25 cellular contexts compared by ENCODE assay signal in genomic region chr18:5967007-5967406, GRCh38.
A peak's percentile ranks its signal among the peaks of the same experiment; 100 is the strongest.
DNase-seq lines count a peak whose midpoint lies in the region; ATAC-seq and TF ChIP-seq lines count a peak whose summit lies in the region.
"Had no signal": no experiment of that assay in that cellular context is flagged by ENCODE, and none has a peak within 500 bp of the region (broad histone marks: within the 10 kb centered on the region; RNA-seq: fewer than 3 reads in every experiment).

No MANE protein-coding gene starts in this region.

- TF ChIP-seq POLR2A in IMR-90 (IDR thresholded peaks at IDR 0.05; ENCODE audit: low read depth, low read length): no peak

- H3K18ac ChIP-seq in IMR-90 (ENCODE audit: low read depth, low read length): no peak overlapping the region

- no peaks in the 10 kb centered on the region for H3K9me1 ChIP-seq in IMR-90 (ENCODE audit: insufficient read depth, low read length)

- H2BK5ac ChIP-seq in IMR-90 (ENCODE audit: low read depth, low read length, poor library complexity, severe bottlenecking): no peak overlapping the region

- no peak overlapping the region for H3K4me2 ChIP-seq in IMR-90 (ENCODE audit: low read depth, low read length)
- H3K4me2 ChIP-seq: A549; BLaER1 treated with 17β-estradiol and CSF1 and Interleukin-3, amounts not matched to agents 10 nM and 100 nM had no signal

- H3K36me3 ChIP-seq in IMR-90 (ENCODE audit: control insufficient read depth, insufficient read depth, low read length): no peaks in the 10 kb centered on the region
- H3K36me3 ChIP-seq: BLaER1 treated with 17β-estradiol and CSF1 and Interleukin-3, amounts not matched to agents 10 nM and 100 nM had no signal

- no peaks in the 10 kb centered on the region for H3K79me1 ChIP-seq in IMR-90 (ENCODE audit: low read depth in 1 of 2, low read length in 2 of 2)

- no peaks in the 10 kb centered on the region for H4K20me1 ChIP-seq in IMR-90 (ENCODE audit: insufficient read depth, low read length)
- H4K20me1 ChIP-seq: BLaER1 treated with 17β-estradiol and CSF1 and Interleukin-3, amounts not matched to agents 10 nM and 100 nM had no signal

- H4K5ac ChIP-seq in IMR-90 (ENCODE audit: low read depth, low read length): no peak overlapping the region

- no peak overlapping the region for H2BK15ac ChIP-seq in IMR-90 (ENCODE audit: low read depth, low read length)

- no peak overlapping the region for H3K9ac ChIP-seq in IMR-90 (ENCODE audit: low read depth, low read length)
- H3K9ac ChIP-seq: BLaER1 treated with 17β-estradiol and CSF1 and Interleukin-3, amounts not matched to agents 10 nM and 100 nM had no signal

- WGBS in IMR-90 (ENCODE audit: extremely low coverage in 2 of 2, insufficient read length in 1 of 2), 2 experiments: 97% methylated on average over 6 of the region's 8 CpGs; no CpG with 5 or more reads in 1 of the 2 experiments

- H3K4me3 Mint-ChIP-seq in osteocyte (ENCODE audit: unreplicated experiment): no peak overlapping the region
- H3K4me3 Mint-ChIP-seq in activated CD4-positive, alpha-beta memory T cell treated with anti-CD3 and anti-CD28 coated beads, Interleukin-2, amount 10 ng/mL, durations not matched to agents 7 days and 5 days: no peak overlapping the region
- H3K4me3 Mint-ChIP-seq: B cell; CD4-positive, alpha-beta T cell; CD8-positive, alpha-beta T cell had no signal

- intact Hi-C loops in IMR-90 (cut with micrococcal nuclease) (no loop called here), left colon (cut with DNase I, micrococcal nuclease) (no loop called here), Right ventricle myocardium superior (cut with DNase I) (no loop called here)

- H3K36me3 Mint-ChIP-seq in osteocyte (ENCODE audit: unreplicated experiment): no peaks in the 10 kb centered on the region
- no peaks in the 10 kb centered on the region for H3K36me3 Mint-ChIP-seq in activated CD4-positive, alpha-beta memory T cell treated with anti-CD3 and anti-CD28 coated beads, Interleukin-2, amount 10 ng/mL, durations not matched to agents 7 days and 5 days (ENCODE audit: low read depth)
- H3K36me3 Mint-ChIP-seq: CD8-positive, alpha-beta T cell had no signal

- CTCF ChIA-PET in IMR-90 (lab: Yijun Ruan, JAX): no interaction called here
- CTCF ChIA-PET in activated CD4-positive, alpha-beta memory T cell treated with anti-CD3 and anti-CD28 coated beads, Interleukin-2, amount 10 ng/mL, durations not matched to agents 7 days and 5 days (lab: Charles Lee): no interaction called here

- H4K91ac ChIP-seq in IMR-90 (ENCODE audit: insufficient read depth, low read depth, low read length): no peak overlapping the region

- dilution Hi-C loops in IMR-90 (cut with HindIII; ENCODE audit: low sequenced_read_pairs, unreplicated experiment): no loop called here

- no peak overlapping the region for H4K8ac ChIP-seq in IMR-90 (ENCODE audit: low read depth in 2 of 2, low read length in 2 of 2)

- H2AK9ac ChIP-seq in IMR-90 (replicated peaks; ENCODE audit: low read depth, low read length, poor library complexity): no peak overlapping the region

- no peak overlapping the region for H3K27ac ChIP-seq in IMR-90 (ENCODE audit: insufficient read depth, low read length)
- H3K27ac ChIP-seq: 22Rv1; A549; BLaER1 treated with 17β-estradiol and CSF1 and Interleukin-3, amounts not matched to agents 10 nM and 100 nM; C4-2B had no signal

- no peak for TF ChIP-seq CTCF in IMR-90 (conservative IDR thresholded peaks at IDR 0.05; ENCODE audit: low read depth, low read length)
- no peak for TF ChIP-seq CTCF in osteocyte (IDR thresholded peaks at IDR 0.05)

- no peak overlapping the region for H3K56ac ChIP-seq in IMR-90 (ENCODE audit: extremely low read depth, insufficient read depth, low read length)

- in situ Hi-C loops in IMR-90 (cut with MboI; ENCODE audit: low sequenced_read_pairs): no loop called here

- no peak for DNase-seq in IMR-90
- DNase-seq in left colon: no peak
- peak; percentile 72 for DNase-seq in osteocyte (ENCODE audit: extremely low spot score, unreplicated experiment)
- no peak for DNase-seq in NOMO-1 (lab: John Stamatoyannopoulos, UW; ENCODE audit: unreplicated experiment in 2 of 2)
- no peak for DNase-seq in DMS114 treated with DMSO at 0.1 percent for 48 hours (lab: John Stamatoyannopoulos, UW; ENCODE audit: unreplicated experiment)
- no peak for DNase-seq in Right ventricle myocardium superior
- no peak for DNase-seq in activated CD4-positive, alpha-beta memory T cell treated with anti-CD3 and anti-CD28 coated beads, Interleukin-2, amount 10 ng/mL, durations not matched to agents 7 days and 5 days
- DNase-seq: AML-193; Caco-2; Calu3; CD4-positive, alpha-beta T cell; CD8-positive, alpha-beta T cell; DMS153; DMS53; DMS79; DND-41; EL; GDM1 had no signal

- H2AK5ac ChIP-seq in IMR-90 (ENCODE audit: low read depth, low read length): peak overlapping the region; percentile 24; the same call in 1 of the 2 replicates

- POLR2A ChIA-PET in IMR-90 (lab: Charles Lee; ENCODE audit: unreplicated experiment): no interaction called here
- POLR2A ChIA-PET in activated CD4-positive, alpha-beta memory T cell treated with anti-CD3 and anti-CD28 coated beads, Interleukin-2, amount 10 ng/mL, durations not matched to agents 7 days and 5 days (lab: Charles Lee): no interaction called here

- no TSS peak for BruUV-seq in IMR-90 (replicated peaks; lab: Mats Ljungman, UMichigan)

- TF ChIP-seq RAD21 in IMR-90 (IDR thresholded peaks at IDR 0.05; ENCODE audit: low read length): no peak

- H2BK120ac ChIP-seq in IMR-90 (ENCODE audit: low read depth, low read length): no peak overlapping the region

- no peak overlapping the region for H2BK20ac ChIP-seq in IMR-90 (ENCODE audit: low read depth, low read length)

- H3K4me3 ChIP-seq in IMR-90 (ENCODE audit: insufficient read depth, low read depth, low read length): no peak overlapping the region
- H3K4me3 ChIP-seq: A549; BLaER1 treated with 17β-estradiol and CSF1 and Interleukin-3, amounts not matched to agents 10 nM and 100 nM; GM12878 had no signal

- 0 out of 2 replicates have a peak, but pooled peaks cover 2% of the 10 kb centered on the region for H3K27me3 ChIP-seq in IMR-90 (ENCODE audit: control insufficient read depth, insufficient read depth, low read length)
- H3K27me3 ChIP-seq: BLaER1 treated with 17β-estradiol and CSF1 and Interleukin-3, amounts not matched to agents 10 nM and 100 nM had no signal

- no peak overlapping the region for H3K23ac ChIP-seq in IMR-90 (ENCODE audit: low read depth, low read length)

- H3K27me3 Mint-ChIP-seq in osteocyte (ENCODE audit: unreplicated experiment): peaks cover 4% of the 10 kb centered on the region
- no peaks in the 10 kb centered on the region for H3K27me3 Mint-ChIP-seq in activated CD4-positive, alpha-beta memory T cell treated with anti-CD3 and anti-CD28 coated beads, Interleukin-2, amount 10 ng/mL, durations not matched to agents 7 days and 5 days
- H3K27me3 Mint-ChIP-seq: B cell; CD4-positive, alpha-beta T cell had no signal

- H3K4me1 Mint-ChIP-seq in osteocyte (ENCODE audit: unreplicated experiment): no peaks in the 10 kb centered on the region
- no peaks in the 10 kb centered on the region for H3K4me1 Mint-ChIP-seq in activated CD4-positive, alpha-beta memory T cell treated with anti-CD3 and anti-CD28 coated beads, Interleukin-2, amount 10 ng/mL, durations not matched to agents 7 days and 5 days

- H3K4me1 ChIP-seq in IMR-90 (ENCODE audit: control insufficient read depth, insufficient read depth, low read length): no peaks in the 10 kb centered on the region
- H3K4me1 ChIP-seq: A549, Caco-2 had no signal

- H3K9me3 ChIP-seq in IMR-90 (ENCODE audit: control insufficient read depth, insufficient read depth, low read length): no peaks in the 10 kb centered on the region
- H3K9me3 ChIP-seq: A549; BLaER1 treated with 17β-estradiol and CSF1 and Interleukin-3, amounts not matched to agents 10 nM and 100 nM; Caco-2 had no signal

- no peak overlapping the region for H3K27ac Mint-ChIP-seq in osteocyte (ENCODE audit: unreplicated experiment)
- no peak overlapping the region for H3K27ac Mint-ChIP-seq in activated CD4-positive, alpha-beta memory T cell treated with anti-CD3 and anti-CD28 coated beads, Interleukin-2, amount 10 ng/mL, durations not matched to agents 7 days and 5 days
- H3K27ac Mint-ChIP-seq: B cell; CD4-positive, alpha-beta T cell; CD8-positive, alpha-beta T cell had no signal

- no peak for ATAC-seq in IMR-90 (ENCODE audit: low read depth)
- peak; percentile 57 for ATAC-seq in esophagus mucosa
- peak; percentile 2 for ATAC-seq in left colon
- no peak for ATAC-seq in Right ventricle myocardium superior (ENCODE audit: poor library complexity)
- ATAC-seq: A549; CD8-positive, alpha-beta T cell; GM12878 had no signal

- no peak overlapping the region for H3K14ac ChIP-seq in IMR-90 (replicated peaks; ENCODE audit: low read depth, low read length)

- H3K9me3 Mint-ChIP-seq in osteocyte (ENCODE audit: unreplicated experiment): no peaks in the 10 kb centered on the region
- H3K9me3 Mint-ChIP-seq in activated CD4-positive, alpha-beta memory T cell treated with anti-CD3 and anti-CD28 coated beads, Interleukin-2, amount 10 ng/mL, durations not matched to agents 7 days and 5 days: no peaks in the 10 kb centered on the region
- H3K9me3 Mint-ChIP-seq: CD4-positive, alpha-beta T cell; CD8-positive, alpha-beta T cell had no signal

- no peak overlapping the region for H3K4ac ChIP-seq in IMR-90 (ENCODE audit: low read depth, low read length)

- H2AFZ ChIP-seq in IMR-90 (replicated peaks; ENCODE audit: low read length, poor library complexity): no peak overlapping the region

TF ChIP-seq in IMR-90, 13 proteins besides CTCF, POLR2A, EP300 and RAD21 (continues in another document):
- TF ChIP-seq, protein P1, sequence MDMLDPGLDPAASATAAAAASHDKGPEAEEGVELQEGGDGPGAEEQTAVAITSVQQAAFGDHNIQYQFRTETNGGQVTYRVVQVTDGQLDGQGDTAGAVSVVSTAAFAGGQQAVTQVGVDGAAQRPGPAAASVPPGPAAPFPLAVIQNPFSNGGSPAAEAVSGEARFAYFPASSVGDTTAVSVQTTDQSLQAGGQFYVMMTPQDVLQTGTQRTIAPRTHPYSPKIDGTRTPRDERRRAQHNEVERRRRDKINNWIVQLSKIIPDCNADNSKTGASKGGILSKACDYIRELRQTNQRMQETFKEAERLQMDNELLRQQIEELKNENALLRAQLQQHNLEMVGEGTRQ (IDR thresholded peaks at IDR 0.05; ENCODE audit: low read depth, low read length): no peak
- TF ChIP-seq SMC3 (IDR thresholded peaks at IDR 0.05; ENCODE audit: low read depth, low read length) (no peak), MAFK (IDR thresholded peaks at IDR 0.05; ENCODE audit: low read depth, low read length) (no peak), FOS (IDR thresholded peaks at IDR 0.05; ENCODE audit: low read depth, low read length) (no peak), RFX5 (IDR thresholded peaks at IDR 0.05; ENCODE audit: low read depth, low read length) (no peak), MXI1 (IDR thresholded peaks at IDR 0.05; ENCODE audit: borderline replicate concordance, low read depth, low read length) (no peak), MAZ (IDR thresholded peaks at IDR 0.05; ENCODE audit: borderline replicate concordance, low read depth, low read length) (no peak), CHD1 (IDR thresholded peaks at IDR 0.05; ENCODE audit: low read depth, low read length) (no peak), RCOR1 (IDR thresholded peaks at IDR 0.05; ENCODE audit: insufficient replicate concordance, low read length) (no peak), CEBPB (IDR thresholded peaks at IDR 0.05; ENCODE audit: low read depth, low read length) (no peak)

Comparison
In these comparisons a context has a peak if more than half of its experiments do, and no peak if none do; other contexts are left out.
1. ATAC-seq: peak in esophagus mucosa (single experiment) and left colon (single experiment); none in IMR-90 (single experiment) and Right ventricle myocardium superior (single experiment).